15 cellular contexts compared by ENCODE assay signal in genomic region chr6:141866731-141867502, GRCh38.
"Had no signal": no experiment of that assay in that cellular context is flagged by ENCODE, and none has a peak within 500 bp of the region (broad histone marks: within the 10 kb centered on the region; RNA-seq: fewer than 3 reads in every experiment).

No MANE protein-coding gene starts in this region.

- DNase-seq: activated CD4-positive, alpha-beta T cell treated with anti-CD3 and anti-CD28 coated beads, Interleukin-2, amount 10 ng/mL, durations not matched to agents 7 days and 5 days; activated CD8-positive, alpha-beta memory T cell treated with anti-CD3 and anti-CD28 coated beads, Interleukin-2, amount 50 U/mL, for 48 hours; activated gamma-delta T cell treated with Interleukin-2 at 50 U/mL for 16 hours; activated naive CD8-positive, alpha-beta T cell treated with anti-CD3 and anti-CD28 coated beads, Interleukin-2, amount 10 ng/mL, durations not matched to agents 7 days and 5 days; aorta; glutamatergic neuron; left cardiac atrium; naive B cell; ovary; stimulated activated CD4-positive, alpha-beta T cell treated with anti-CD3 and anti-CD28 coated beads, Interleukin-2, amount 100 ng/mL, for 48 hours; stimulated activated naive B cell treated with anti-CD40 and anti-IgM and Interleukin-4, amounts not matched to agents 10 μg/mL and 1 μg/mL and 100 μg/mL, for 72 hours; trophoblast cell had no signal

- H3K27me3 Mint-ChIP-seq: activated CD4-positive, alpha-beta T cell treated with anti-CD3 and anti-CD28 coated beads, Interleukin-2, amount 10 ng/mL, durations not matched to agents 7 days and 5 days; activated naive CD8-positive, alpha-beta T cell treated with anti-CD3 and anti-CD28 coated beads, Interleukin-2, amount 10 ng/mL, durations not matched to agents 7 days and 5 days; naive B cell; stimulated activated naive B cell treated with anti-CD40 and anti-IgM and Interleukin-4, amounts not matched to agents 10 μg/mL and 1 μg/mL and 100 μg/mL, for 72 hours had no signal

- H3K4me1 Mint-ChIP-seq: activated CD4-positive, alpha-beta T cell treated with anti-CD3 and anti-CD28 coated beads, Interleukin-2, amount 10 ng/mL, durations not matched to agents 7 days and 5 days; activated naive CD8-positive, alpha-beta T cell treated with anti-CD3 and anti-CD28 coated beads, Interleukin-2, amount 10 ng/mL, durations not matched to agents 7 days and 5 days; naive B cell; stimulated activated naive B cell treated with anti-CD40 and anti-IgM and Interleukin-4, amounts not matched to agents 10 μg/mL and 1 μg/mL and 100 μg/mL, for 72 hours had no signal

- H3K9ac ChIP-seq: neural progenitor cell had no signal

- H3K36me3 ChIP-seq: neural progenitor cell, ovary had no signal

- H3K36me3 Mint-ChIP-seq: activated naive CD8-positive, alpha-beta T cell treated with anti-CD3 and anti-CD28 coated beads, Interleukin-2, amount 10 ng/mL, durations not matched to agents 7 days and 5 days; naive B cell; neural progenitor cell; stimulated activated naive B cell treated with anti-CD40 and anti-IgM and Interleukin-4, amounts not matched to agents 10 μg/mL and 1 μg/mL and 100 μg/mL, for 72 hours had no signal

- H3K9me3 Mint-ChIP-seq: activated CD4-positive, alpha-beta T cell treated with anti-CD3 and anti-CD28 coated beads, Interleukin-2, amount 10 ng/mL, durations not matched to agents 7 days and 5 days; activated naive CD8-positive, alpha-beta T cell treated with anti-CD3 and anti-CD28 coated beads, Interleukin-2, amount 10 ng/mL, durations not matched to agents 7 days and 5 days; neural progenitor cell; stimulated activated naive B cell treated with anti-CD40 and anti-IgM and Interleukin-4, amounts not matched to agents 10 μg/mL and 1 μg/mL and 100 μg/mL, for 72 hours; T-helper 2 cell treated with Interferon-gamma antibody and Interleukin-4, amounts not matched to agents 5 μg/mL and 100 μg/mL, for 36 hours had no signal

- H3K4me3 Mint-ChIP-seq: activated CD4-positive, alpha-beta T cell treated with anti-CD3 and anti-CD28 coated beads, Interleukin-2, amount 10 ng/mL, durations not matched to agents 7 days and 5 days; activated naive CD8-positive, alpha-beta T cell treated with anti-CD3 and anti-CD28 coated beads, Interleukin-2, amount 10 ng/mL, durations not matched to agents 7 days and 5 days; naive B cell; neural progenitor cell; stimulated activated naive B cell treated with anti-CD40 and anti-IgM and Interleukin-4, amounts not matched to agents 10 μg/mL and 1 μg/mL and 100 μg/mL, for 72 hours; T-helper 2 cell treated with Interferon-gamma antibody and Interleukin-4, amounts not matched to agents 5 μg/mL and 100 μg/mL, for 36 hours had no signal

- H3K27ac Mint-ChIP-seq: activated CD4-positive, alpha-beta T cell treated with anti-CD3 and anti-CD28 coated beads, Interleukin-2, amount 10 ng/mL, durations not matched to agents 7 days and 5 days; activated naive CD8-positive, alpha-beta T cell treated with anti-CD3 and anti-CD28 coated beads, Interleukin-2, amount 10 ng/mL, durations not matched to agents 7 days and 5 days; naive B cell; neural progenitor cell; stimulated activated naive B cell treated with anti-CD40 and anti-IgM and Interleukin-4, amounts not matched to agents 10 μg/mL and 1 μg/mL and 100 μg/mL, for 72 hours; T-helper 2 cell treated with Interferon-gamma antibody and Interleukin-4, amounts not matched to agents 5 μg/mL and 100 μg/mL, for 36 hours had no signal

- H3K27ac ChIP-seq: neural progenitor cell, ovary had no signal

- H3K27me3 ChIP-seq: neural progenitor cell, ovary had no signal

- H3K9me3 ChIP-seq: ovary had no signal

- H3K4me2 ChIP-seq: neural progenitor cell had no signal

- H3K4me3 ChIP-seq: lung, neural progenitor cell, ovary had no signal

- ATAC-seq: stimulated activated naive B cell treated with anti-CD40 and anti-IgM and Interleukin-4, amounts not matched to agents 10 μg/mL and 1 μg/mL and 100 μg/mL, for 72 hours had no signal
